In genomic region chr2:235011607-235011928, GRCh38 we compare ENCODE assay signal across 23 cellular contexts. TPM values are rescaled to one million over a fixed set of nuclear protein-coding genes. Genes with fewer than 3 reads are reported as not detected.
DNase-seq lines count a peak whose midpoint lies in the region; TF ChIP-seq lines count a peak whose summit lies in the region.
"Had no signal": no experiment of that assay in that cellular context is flagged by ENCODE, and none has a peak within 500 bp of the region (broad histone marks: within the 10 kb centered on the region; RNA-seq: fewer than 3 reads in every experiment).

No MANE protein-coding gene starts in this region.

- H3K9me3 Mint-ChIP-seq in brain, result peaks cover 9 to 46% (median 23%) of the 10 kb centered on the region in 5 experiments
- H3K9me3 Mint-ChIP-seq in mesothelial cell of epicardium, result peaks cover 11% of the 10 kb centered on the region

- peaks cover 7% of the 10 kb centered on the region for H3K36me3 ChIP-seq in HUES6 (ENCODE audit: control insufficient read depth, insufficient read depth, low read length)

- H3K27ac ChIP-seq in C4-2B (peak overlapping the region; percentile 2; the same call in 1 of the 2 replicates), HUES6 (ENCODE audit: low read depth, low read length) (peak overlapping the region; percentile 10; the same call in 1 of the 2 replicates)
- H3K27ac ChIP-seq: epithelial cell of prostate, tibial nerve had no signal

- H3K4me3 Mint-ChIP-seq in brain (no peak overlapping the region), mesothelial cell of epicardium (no peak overlapping the region)
- H3K4me3 Mint-ChIP-seq: activated naive CD4-positive, alpha-beta T cell treated with anti-CD3 and anti-CD28 coated beads for 36 hours; activated T-cell treated with anti-CD3 and anti-CD28 coated beads, Interleukin-2, amount 50 U/mL, for 72 hours; CD4-positive, CD25-positive, alpha-beta regulatory T cell; memory B cell had no signal

- H3K27ac Mint-ChIP-seq in brain (peak overlapping the region in 4 of 5 experiments; percentile 28 to 79 (median 58)), mesothelial cell of epicardium (peak overlapping the region; percentile 7)
- H3K27ac Mint-ChIP-seq: activated naive CD4-positive, alpha-beta T cell treated with anti-CD3 and anti-CD28 coated beads for 36 hours; activated T-cell treated with anti-CD3 and anti-CD28 coated beads, Interleukin-2, amount 50 U/mL, for 72 hours; memory B cell had no signal

- H3K4me1 ChIP-seq in HUES6 (ENCODE audit: control insufficient read depth, insufficient read depth, low read length), result peaks cover 41% of the 10 kb centered on the region
- H3K4me1 ChIP-seq: A549, tibial nerve had no signal

- H3K4me1 Mint-ChIP-seq in brain (peaks cover 64% of the 10 kb centered on the region), mesothelial cell of epicardium (peaks cover 41% of the 10 kb centered on the region)
- H3K4me1 Mint-ChIP-seq: CD4-positive, CD25-positive, alpha-beta regulatory T cell had no signal

- H3K9me3 ChIP-seq in HUES6 (ENCODE audit: control insufficient read depth, insufficient read depth, low read depth, low read length), result peaks cover 14% of the 10 kb centered on the region
- H3K9me3 ChIP-seq: psoas muscle had no signal

- peaks cover 82% of the 10 kb centered on the region for H3K36me3 Mint-ChIP-seq in brain
- H3K36me3 Mint-ChIP-seq in mesothelial cell of epicardium, result peaks cover 15% of the 10 kb centered on the region
- H3K36me3 Mint-ChIP-seq: CD4-positive, CD25-positive, alpha-beta regulatory T cell had no signal

- TF ChIP-seq CTCF in C4-2B (conservative IDR thresholded peaks at IDR 0.05) (no peak), brain (conservative IDR thresholded peaks at IDR 0.05) (no peak), mesothelial cell of epicardium (IDR thresholded peaks at IDR 0.05; ENCODE audit: unreplicated experiment) (no peak), GM10266 (IDR thresholded peaks at IDR 0.05; ENCODE audit: control insufficient read depth, insufficient read depth, low read depth, missing control alignments) (no peak)

- DNase-seq in mesothelial cell of epicardium (ENCODE audit: low spot score in 2 of 2, unreplicated experiment in 2 of 2), result no peak
- no peak for DNase-seq in activated CD8-positive, alpha-beta memory T cell treated with anti-CD3 and anti-CD28 coated beads for 24 hours
- no peak for DNase-seq in NCI-H2081 treated with DMSO at 0.1 percent for 48 hours (lab: John Stamatoyannopoulos, UW)
- DNase-seq in GM10266 (ENCODE audit: extremely low spot score), result no peak
- no peak for DNase-seq in NCI-H2107 (lab: John Stamatoyannopoulos, UW)
- DNase-seq: activated naive CD4-positive, alpha-beta T cell treated with anti-CD3 and anti-CD28 coated beads for 36 hours; activated T-cell treated with anti-CD3 and anti-CD28 coated beads, Interleukin-2, amount 50 U/mL, for 72 hours; CD4-positive, CD25-positive, alpha-beta regulatory T cell; effector CD4-positive, alpha-beta T cell; HCEC 1CT; hippocampal formation; NCI-H1048; NCI-H510A; stimulated activated CD4-positive, alpha-beta T cell treated with anti-CD3 and anti-CD28 coated beads, Interleukin-4, amount 100 ng/mL, for 1 hour had no signal

- H3K27me3 Mint-ChIP-seq in brain (peaks cover 4% of the 10 kb centered on the region), mesothelial cell of epicardium (ENCODE audit: low read depth) (no peaks in the 10 kb centered on the region)

- peak overlapping the region; percentile 14; the same call in 1 of the 2 replicates for H3K4me3 ChIP-seq in HUES6 (ENCODE audit: low read depth, low read length)
- H3K4me3 ChIP-seq: A549, K562, psoas muscle, tibial nerve had no signal

- no peaks in the 10 kb centered on the region for H3K27me3 ChIP-seq in HUES6 (ENCODE audit: control insufficient read depth, insufficient read depth, low read length)
- H3K27me3 ChIP-seq: tibial nerve had no signal

- H3K9ac ChIP-seq in HUES6 (ENCODE audit: low read length), result peak overlapping the region; percentile 36

RNA-seq across cellular contexts. Expression of gene SH3BP4, which starts 59.8 kb away (rescaled TPM):
- polyA plus RNA-seq in brain (ENCODE audit: insufficient read depth, low read depth, low replicate concordance), result 78.4 TPM
- 44.1 to 45.0 TPM (median 44.3 TPM) in 3 replicates for total RNA-seq in mesothelial cell of epicardium
- polyA plus RNA-seq: CD4-positive, CD25-positive, alpha-beta regulatory T cell had no signal
